In genomic region chr20:10511166-10511506, GRCh38 we compare ENCODE assay signal across 8 cellular contexts.
DNase-seq lines count a peak whose midpoint lies in the region; ATAC-seq and TF ChIP-seq lines count a peak whose summit lies in the region.

No MANE protein-coding gene starts in this region.

- peaks cover 50% of the 10 kb centered on the region for H3K4me1 ChIP-seq in SJCRH30
- peaks cover 11 to 40% of the 10 kb centered on the region in 2 donors for H3K4me1 ChIP-seq in thyroid gland

- peak; percentile 11 for ATAC-seq in Right ventricle myocardium inferior
- ATAC-seq in Right ventricle myocardium superior (ENCODE audit: poor library complexity), result peak; percentile 13
- no peak for ATAC-seq in GM21367 (IDR thresholded peaks at IDR 0.05; ENCODE audit: unreplicated experiment)

- no peaks in the 10 kb centered on the region for H3K9me3 ChIP-seq in SJCRH30 (replicated peaks)
- H3K9me3 ChIP-seq in thyroid gland, result no peaks in the 10 kb centered on the region

- WGBS in thyroid gland, 2 donors, result 74 to 78% methylated on average over 3 of the region's 3 CpGs

- TF ChIP-seq CTCF in thyroid gland (IDR thresholded peaks at IDR 0.05), result no peak

- H3K4me3 ChIP-seq in SJCRH30, result no peak overlapping the region
- H3K4me3 ChIP-seq in thyroid gland (replicated peaks in 1 of 3), result no peak overlapping the region

- intact Hi-C loops in Right ventricle myocardium inferior (cut with DNase I), result no loop called here
- intact Hi-C loops in cardiac septum (cut with DNase I), result no loop called here
- intact Hi-C loops in Right ventricle myocardium superior (cut with DNase I), result no loop called here
- intact Hi-C loops in thyroid gland (cut with DNase I), result no loop called here

- TF ChIP-seq POLR2A in thyroid gland (IDR thresholded peaks at IDR 0.05), result no peak

- H3K36me3 ChIP-seq in SJCRH30 (no peaks in the 10 kb centered on the region), thyroid gland (no peaks in the 10 kb centered on the region)

- H3K27me3 ChIP-seq in SJCRH30, result no peaks in the 10 kb centered on the region
- no peaks in the 10 kb centered on the region for H3K27me3 ChIP-seq in thyroid gland

- H3K27ac ChIP-seq in SJCRH30, result peak overlapping the region; percentile 62
- H3K27ac ChIP-seq in thyroid gland, result peak overlapping the region; percentile 40 to 79 (median 74)

- DNase-seq in Right ventricle myocardium inferior (ENCODE audit: missing footprints), result no peak
- no peak for DNase-seq in cardiac septum (ENCODE audit: low spot score)
- DNase-seq in SJCRH30, result no peak
- no peak for DNase-seq in Right ventricle myocardium superior
- DNase-seq in thyroid gland, result no peak
- no peak for DNase-seq in activated CD8-positive, alpha-beta memory T cell treated with anti-CD3 and anti-CD28 coated beads, Interleukin-2, amount 50 U/mL, for 48 hours
- DNase-seq in medulla oblongata (ENCODE audit: extremely low spot score), result no peak
